Comparison of ENCODE assay signal across 8 cellular contexts in genomic region chr5:97534166-97534565, GRCh38.
DNase-seq lines count a peak whose midpoint lies in the region; ATAC-seq, FAIRE-seq and TF ChIP-seq lines count a peak whose summit lies in the region.

No MANE protein-coding gene starts in this region.

- POLR2A ChIA-PET in OCI-LY7 (lab: Charles Lee) (interaction anchor here (0.6 to 0.7 kb wide), 3 partner anchors 325 to 1051 kb away, joined by 3 to 4 read pairs (median 3); no protein-coding TSS in a partner anchor), H1 (lab: Charles Lee; ENCODE audit: partially characterized antibody) (interaction anchor here (0.6 kb wide), 1 partner anchor 16 kb away, joined by 3 read pairs; no protein-coding TSS in a partner anchor)

- no peaks in the 10 kb centered on the region for H3K4me1 ChIP-seq in DOHH2 (ENCODE audit: control insufficient read depth, low read length)
- no peaks in the 10 kb centered on the region for H3K4me1 ChIP-seq in OCI-LY7 (ENCODE audit: insufficient read depth, low read length, poor library complexity, severe bottlenecking)
- no peaks in the 10 kb centered on the region for H3K4me1 ChIP-seq in H1 (replicated peaks in 1 of 4; ENCODE audit: control insufficient read depth in 3 of 4, insufficient read depth in 4 of 4, low read length in 3 of 4)
- no peaks in the 10 kb centered on the region for H3K4me1 ChIP-seq in vagina

- H3K56ac ChIP-seq in H1 (replicated peaks; ENCODE audit: insufficient read length, low read depth, low read length) = no peak overlapping the region

- DNase-seq in OCI-LY7 (ENCODE audit: low spot score) = peak; percentile 31
- DNase-seq in H1 (ENCODE audit: low read depth in 1 of 2, low spot score in 2 of 2) = no peak
- DNase-seq in mesothelial cell of epicardium (ENCODE audit: low spot score in 2 of 2, unreplicated experiment in 2 of 2) = no peak
- DNase-seq in vagina (ENCODE audit: extremely low spot score in 2 of 2) = no peak
- no peak for DNase-seq in GF-D8 (lab: John Stamatoyannopoulos, UW)

- intact Hi-C loops in OCI-LY7 (cut with micrococcal nuclease; ENCODE audit: unreplicated experiment) = loop anchor here (5.0 kb wide), 1 partner anchor 302 kb away; no protein-coding TSS in a partner anchor
- intact Hi-C loops in vagina (cut with DNase I) = no loop called here

- H3K23me2 ChIP-seq in H1 (ENCODE audit: low read depth, low read length) = no peaks in the 10 kb centered on the region

- FAIRE-seq in H1 (lab: Jason Lieb, UNC) = peak; percentile 88

- H4K91ac ChIP-seq in H1 (replicated peaks; ENCODE audit: insufficient read length, low read length) = no peak overlapping the region

- H3K4me2 ChIP-seq in DOHH2 (ENCODE audit: low read length) = no peak overlapping the region
- no peak overlapping the region for H3K4me2 ChIP-seq in OCI-LY7 (ENCODE audit: low read length)
- H3K4me2 ChIP-seq in H1 (ENCODE audit: insufficient read depth in 1 of 2, low read depth in 2 of 2, low read length in 2 of 2) = no peak overlapping the region

- H3K9me3 ChIP-seq in DOHH2 (ENCODE audit: control insufficient read depth, insufficient read depth, low read length) (no peaks in the 10 kb centered on the region), OCI-LY7 (ENCODE audit: low read length) (no peaks in the 10 kb centered on the region), H1 (ENCODE audit: insufficient read depth in 2 of 2, low read depth in 1 of 2, low read length in 1 of 2) (no peaks in the 10 kb centered on the region), vagina (no peaks in the 10 kb centered on the region)

- H4K5ac ChIP-seq in H1 (ENCODE audit: insufficient read length, low read depth, low read length) = no peak overlapping the region

- no peaks in the 10 kb centered on the region for H3K9me3 Mint-ChIP-seq in mesothelial cell of epicardium

- no peak overlapping the region for H3K27ac Mint-ChIP-seq in mesothelial cell of epicardium

- no peak overlapping the region for H2AFZ ChIP-seq in OCI-LY7 (ENCODE audit: low read length)
- H2AFZ ChIP-seq in H1 (ENCODE audit: low read length) = no peak overlapping the region

- CTCF ChIA-PET in OCI-LY7 (lab: Charles Lee; ENCODE audit: unreplicated experiment) = no interaction called here
- CTCF ChIA-PET in H1 (lab: Charles Lee; ENCODE audit: partially characterized antibody) = interaction anchor here (0.6 to 4.9 kb wide), 47 partner anchors 8 to 1233 kb away, joined by 3 to 51 read pairs (median 4); no protein-coding TSS in a partner anchor

- no peak overlapping the region for H4K8ac ChIP-seq in H1 (ENCODE audit: extremely low read depth, insufficient read depth, low read length)

- H3F3A ChIP-seq in DOHH2 (ENCODE audit: control insufficient read depth, insufficient read depth) = no peaks in the 10 kb centered on the region

- H3K36me3 ChIP-seq in DOHH2 (ENCODE audit: control insufficient read depth, low read length) (no peaks in the 10 kb centered on the region), OCI-LY7 (ENCODE audit: insufficient read depth, low read length) (no peaks in the 10 kb centered on the region), H1 (ENCODE audit: control insufficient read depth in 2 of 4, insufficient read depth in 4 of 4, low read length in 3 of 4) (no peaks in the 10 kb centered on the region), vagina (no peaks in the 10 kb centered on the region)

- H3K9me2 ChIP-seq in DOHH2 (replicated peaks; ENCODE audit: control insufficient read depth, low read length) = no peaks in the 10 kb centered on the region
- H3K9me2 ChIP-seq in OCI-LY7 (ENCODE audit: insufficient read depth, low read length) = no peaks in the 10 kb centered on the region

- no TSS peak for BruUV-seq in OCI-LY7 (replicated peaks; lab: Mats Ljungman, UMichigan)

- H3K4me1 Mint-ChIP-seq in mesothelial cell of epicardium = peaks cover 8% of the 10 kb centered on the region

- no peaks in the 10 kb centered on the region for H3K79me1 ChIP-seq in H1 (ENCODE audit: low read depth, low read length)

- H2BK12ac ChIP-seq in H1 (ENCODE audit: low read depth, low read length) = no peak overlapping the region

- H3K4me3 Mint-ChIP-seq in mesothelial cell of epicardium = no peak overlapping the region

- no peak overlapping the region for H2BK20ac ChIP-seq in H1 (ENCODE audit: low read length)

- TF ChIP-seq RAD21 in H1 (IDR thresholded peaks at IDR 0.05 in 1 of 2, conservative IDR thresholded peaks at IDR 0.05 in 1 of 2; ENCODE audit: low read depth in 2 of 2, low read length in 2 of 2) = peak; percentile 80 to 88

- no peak overlapping the region for H3K27ac ChIP-seq in DOHH2 (ENCODE audit: low read depth, low read length)
- H3K27ac ChIP-seq in OCI-LY7 (ENCODE audit: low read depth, low read length, poor library complexity, severe bottlenecking) = no peak overlapping the region
- H3K27ac ChIP-seq in H1 (ENCODE audit: low read depth, low read length) = no peak overlapping the region
- H3K27ac ChIP-seq in vagina = no peak overlapping the region

- H3K36me3 Mint-ChIP-seq in mesothelial cell of epicardium = no peaks in the 10 kb centered on the region

- no peak overlapping the region for H3K9ac ChIP-seq in H1 (replicated peaks in 1 of 4; ENCODE audit: extremely low read depth in 1 of 4, low read depth in 3 of 4, low read length in 3 of 4)

- no peak overlapping the region for H3K18ac ChIP-seq in H1 (ENCODE audit: extremely low read depth, low read length)

- TF ChIP-seq POLR2A in H1 (IDR thresholded peaks at IDR 0.05; ENCODE audit: control extremely low read depth in 1 of 2, low read depth in 2 of 2, low read length in 2 of 2) (no peak), vagina (IDR thresholded peaks at IDR 0.05) (no peak)

- H3K27me3 ChIP-seq in DOHH2 (ENCODE audit: control insufficient read depth, low read length) (no peaks in the 10 kb centered on the region), H1 (replicated peaks in 1 of 4; ENCODE audit: control insufficient read depth in 3 of 4, extremely low read depth in 1 of 4, insufficient read depth in 3 of 4, low read length in 3 of 4) (no peaks in the 10 kb centered on the region), vagina (no peaks in the 10 kb centered on the region)

- H2BK15ac ChIP-seq in H1 (ENCODE audit: low read length) = no peak overlapping the region

- no peak overlapping the region for H3K4me3 ChIP-seq in DOHH2 (ENCODE audit: low read length)
- H3K4me3 ChIP-seq in OCI-LY7 (ENCODE audit: low read depth, low read length, poor library complexity, severe bottlenecking) = no peak overlapping the region
- no peak overlapping the region for H3K4me3 ChIP-seq in H1 (ENCODE audit: extremely low read depth in 1 of 4, insufficient read depth in 2 of 4, low read depth in 3 of 4, low read length in 4 of 4)
- H3K4me3 ChIP-seq in vagina = no peak overlapping the region

- H2BK120ac ChIP-seq in H1 (replicated peaks; ENCODE audit: low read depth, low read length) = no peak overlapping the region

- no peak overlapping the region for H3K14ac ChIP-seq in H1 (ENCODE audit: insufficient read length)

- H3K27me3 Mint-ChIP-seq in mesothelial cell of epicardium (ENCODE audit: low read depth) = no peaks in the 10 kb centered on the region

- no peak for TF ChIP-seq EP300 in H1 (IDR thresholded peaks at IDR 0.05; ENCODE audit: borderline replicate concordance in 1 of 2, low read depth in 2 of 2, low read length in 2 of 2)

- no peak overlapping the region for H3K4ac ChIP-seq in H1 (replicated peaks; ENCODE audit: insufficient read length, low read depth, low read length)

- ATAC-seq in GM19351 (IDR thresholded peaks at IDR 0.05; ENCODE audit: unreplicated experiment) (peak; percentile 86), HG03159 (IDR thresholded peaks at IDR 0.05; ENCODE audit: unreplicated experiment) (peak; percentile 66)

- H4K20me1 ChIP-seq in DOHH2 (ENCODE audit: control insufficient read depth, insufficient read depth, low read depth, low read length) = no peaks in the 10 kb centered on the region
- H4K20me1 ChIP-seq in OCI-LY7 (ENCODE audit: insufficient read depth, low read length) = no peaks in the 10 kb centered on the region
- H4K20me1 ChIP-seq in H1 (replicated peaks in 1 of 2; ENCODE audit: control insufficient read depth in 1 of 2, insufficient read depth in 2 of 2, low read length in 2 of 2) = no peaks in the 10 kb centered on the region

- no peak overlapping the region for H2BK5ac ChIP-seq in H1 (ENCODE audit: low read depth, low read length)

- no peak overlapping the region for H3K23ac ChIP-seq in H1 (ENCODE audit: insufficient read length)

- no peak overlapping the region for H2AK5ac ChIP-seq in H1 (ENCODE audit: low read depth, low read length)

- TF ChIP-seq CTCF in DOHH2 (IDR thresholded peaks at IDR 0.05; ENCODE audit: low read depth, low read length, poor library complexity, severe bottlenecking) = peak; percentile 54
- peak; percentile 79 for TF ChIP-seq CTCF in OCI-LY7 (conservative IDR thresholded peaks at IDR 0.05; ENCODE audit: low read length)
- TF ChIP-seq CTCF in H1 (IDR thresholded peaks at IDR 0.05; ENCODE audit: control extremely low read depth in 1 of 3, insufficient read depth in 1 of 3, low read depth in 1 of 3, low read length in 3 of 3) = peak in 2 of 3 experiments; percentile 66 to 75; a peak in 3 of 4 replicates
- TF ChIP-seq CTCF in mesothelial cell of epicardium (IDR thresholded peaks at IDR 0.05; ENCODE audit: unreplicated experiment) = peak; percentile 40
- TF ChIP-seq CTCF in vagina (IDR thresholded peaks at IDR 0.05) = no peak

- no peaks in the 10 kb centered on the region for H3K79me2 ChIP-seq in DOHH2 (ENCODE audit: control insufficient read depth, low read length)
- no peaks in the 10 kb centered on the region for H3K79me2 ChIP-seq in OCI-LY7 (ENCODE audit: insufficient read depth, low read depth, low read length)
- H3K79me2 ChIP-seq in H1 (ENCODE audit: control insufficient read depth in 1 of 2, insufficient read depth in 2 of 2, low read length in 2 of 2) = no peaks in the 10 kb centered on the region

Comparison
In these comparisons a context has a peak if more than half of its experiments do, and no peak if none do; other contexts are left out.
1. CTCF ChIP-seq: peak in DOHH2 (single experiment), OCI-LY7 (single experiment), H1 (2 of 3) and mesothelial cell of epicardium (single experiment); none in vagina (0 of 3).